ENCODE assay signal across 14 cellular contexts in the genomic region with DNA sequence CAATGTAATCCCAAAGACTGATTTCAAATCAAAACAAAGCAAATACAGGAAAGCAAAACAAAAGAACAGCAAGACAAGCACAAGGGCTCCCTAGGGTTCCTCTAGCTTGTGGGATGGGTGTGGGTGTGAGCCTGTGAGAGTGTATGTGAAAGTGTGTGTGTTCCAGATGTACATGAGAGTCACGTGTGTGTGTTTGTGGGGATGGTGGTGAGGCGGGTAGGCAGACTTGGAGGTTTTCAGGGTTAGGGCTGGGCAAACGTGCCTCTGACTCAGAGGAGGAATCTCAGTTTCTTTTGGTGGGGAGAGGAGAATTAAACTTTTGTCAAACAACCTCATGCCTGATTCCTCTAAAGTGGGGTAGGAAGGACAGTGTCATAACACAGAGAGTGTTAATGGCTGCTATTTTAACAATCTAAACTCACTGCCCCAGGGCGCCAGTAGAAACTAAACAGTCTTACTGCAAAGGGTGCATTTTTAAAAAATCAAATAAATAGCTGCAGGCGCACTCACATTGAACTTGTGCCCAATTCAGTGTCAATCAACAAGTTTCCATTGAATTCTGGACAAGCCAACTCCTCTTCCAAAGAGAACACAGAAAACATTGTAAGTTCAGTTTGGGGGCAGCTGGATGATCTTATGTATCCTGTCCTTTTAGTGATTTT. TPM values are rescaled to one million over a fixed set of nuclear protein-coding genes. Genes with fewer than 3 reads are reported as not detected.
A peak's percentile ranks its signal among the peaks of the same experiment; 100 is the strongest.
DNase-seq lines count a peak whose midpoint lies in the region; ATAC-seq and TF ChIP-seq lines count a peak whose summit lies in the region.
"Had no signal": no experiment of that assay in that cellular context is flagged by ENCODE, and none has a peak within 500 bp of the region (broad histone marks: within the 10 kb centered on the region; RNA-seq: fewer than 3 reads in every experiment).

No MANE protein-coding gene starts in this region.

- no peaks in the 10 kb centered on the region for H3K4me1 Mint-ChIP-seq in T-cell

- DNase-seq in AG20443 (ENCODE audit: low spot score) (peak; percentile 17), epithelial cell of esophagus (ENCODE audit: low read depth) (peak; percentile 0), T-cell (no peak), DMS 273 (lab: John Stamatoyannopoulos, UW; ENCODE audit: unreplicated experiment) (no peak), NOMO-1 treated with DMSO at 0.1 percent for 48 hours (lab: John Stamatoyannopoulos, UW; ENCODE audit: unreplicated experiment) (no peak)
- no peak for DNase-seq in activated naive CD4-positive, alpha-beta T cell treated with anti-CD3 and anti-CD28 coated beads, Interleukin-2, amount 50 U/mL, for 16 hours
- DNase-seq: amniotic stem cell; effector CD4-positive, alpha-beta T cell; Karpas-422 had no signal

- no peaks in the 10 kb centered on the region for H3K9me3 Mint-ChIP-seq in T-cell

- CTCF ChIA-PET in T-cell (lab: Charles Lee): no interaction called here

- ATAC-seq in GM19395 (IDR thresholded peaks at IDR 0.05; ENCODE audit: unreplicated experiment) (peak; percentile 81), HG03097 (IDR thresholded peaks at IDR 0.05; ENCODE audit: low FRiP score, unreplicated experiment) (peak; percentile 64), T-cell (replicated peaks in 1 of 4) (no peak)

- no peak overlapping the region for H3K4me3 Mint-ChIP-seq in T-cell

- POLR2A ChIA-PET in T-cell (lab: Charles Lee): no interaction called here

- no peak overlapping the region for H3K27ac Mint-ChIP-seq in T-cell

- peaks cover 2 to 17% of the 10 kb centered on the region in 2 donors for H3K27me3 Mint-ChIP-seq in T-cell

- no peak for TF ChIP-seq CTCF in epithelial cell of esophagus (IDR thresholded peaks at IDR 0.05; ENCODE audit: insufficient read depth, low read depth, low read length, missing control alignments)

- no peaks in the 10 kb centered on the region for H3K36me3 Mint-ChIP-seq in T-cell

- no peak overlapping the region for H3K4me3 ChIP-seq in epithelial cell of esophagus (ENCODE audit: low read length)
- H3K4me3 ChIP-seq: right atrium auricular region, thoracic aorta had no signal

RNA-seq across cellular contexts. Expression of gene CHRDL1, which starts 51.8 kb away (rescaled TPM):
- under 1 TPM in 1 of 5 donors, not detected in 4; 0.09 TPM for total RNA-seq in T-cell
- total RNA-seq: T-helper 2 cell treated with Interferon-gamma antibody and Interleukin-4, amounts not matched to agents 100 ng/mL and 5 ng/mL, for 36 hours had no signal

Comparison
In these comparisons a context has a peak if more than half of its experiments do, and no peak if none do; other contexts are left out.
1. DNase-seq: peak in AG20443 (single experiment) and epithelial cell of esophagus (single experiment); none in T-cell (0 of 34), activated naive CD4-positive, alpha-beta T cell treated with anti-CD3 and anti-CD28 coated beads, Interleukin-2, amount 50 U/mL, for 16 hours (single experiment), DMS 273 (single experiment) and NOMO-1 treated with DMSO at 0.1 percent for 48 hours (single experiment).
2. ATAC-seq: peak in GM19395 (single experiment) and HG03097 (single experiment); none in T-cell (0 of 4).